9 cellular contexts compared by ENCODE assay signal in genomic region chr18:74457043-74457742, GRCh38. TPM values are rescaled to one million over a fixed set of nuclear protein-coding genes. Genes with fewer than 3 reads are reported as not detected.
DNase-seq lines count a peak whose midpoint lies in the region; ATAC-seq and TF ChIP-seq lines count a peak whose summit lies in the region.
"Had no signal": no experiment of that assay in that cellular context is flagged by ENCODE, and none has a peak within 500 bp of the region (broad histone marks: within the 10 kb centered on the region; RNA-seq: fewer than 3 reads in every experiment).

Gene DIPK1C, minus strand, starts transcription at chr18:74457308. Its CDS starts 49 bp downstream, at chr18:74457259.

- no peak for TF ChIP-seq CTCF in LNCaP clone FGC (IDR thresholded peaks at IDR 0.05; ENCODE audit: control insufficient read depth, extremely low read depth, insufficient read depth)
- no peak for TF ChIP-seq CTCF in ascending aorta (IDR thresholded peaks at IDR 0.05)

- intact Hi-C loops in ascending aorta (cut with DNase I), result loop anchor here (5.0 kb wide), 1 partner anchor 55 kb away; no protein-coding TSS in a partner anchor

- no peaks in the 10 kb centered on the region for H3K9me3 Mint-ChIP-seq in immature natural killer cell
- H3K9me3 Mint-ChIP-seq in stimulated activated memory B cell treated with anti-CD40 and anti-IgM and Interleukin-4, amounts not matched to agents 10 μg/mL and 1 μg/mL and 100 μg/mL, for 72 hours, result no peaks in the 10 kb centered on the region

- H3K9me3 ChIP-seq in ascending aorta, result no peaks in the 10 kb centered on the region

- peak within 1 kb of the TSS in 3 of 5 donors; percentile 42 to 70 (median 51) for H3K4me3 Mint-ChIP-seq in immature natural killer cell
- peak within 1 kb of the TSS; percentile 64 for H3K4me3 Mint-ChIP-seq in stimulated activated memory B cell treated with anti-CD40 and anti-IgM and Interleukin-4, amounts not matched to agents 10 μg/mL and 1 μg/mL and 100 μg/mL, for 72 hours

- DNase-seq in LNCaP clone FGC (ENCODE audit: low read depth), result no peak
- DNase-seq in ascending aorta (ENCODE audit: low spot score in 2 of 2), result peak in 1 of 2 donors; percentile 31
- no peak for DNase-seq in immature natural killer cell
- no peak for DNase-seq in NCI-H2196 (lab: John Stamatoyannopoulos, UW; ENCODE audit: unreplicated experiment)
- no peak for DNase-seq in activated CD8-positive, alpha-beta memory T cell treated with anti-CD3 and anti-CD28 coated beads, Interleukin-2, amount 50 U/mL, for 4 hours
- DNase-seq: NCI-H1694 treated with DMSO at 0.1 percent for 48 hours had no signal

- H3K36me3 ChIP-seq in ascending aorta, result no peaks in the 10 kb centered on the region

- H3K36me3 Mint-ChIP-seq in immature natural killer cell, result no peaks in the 10 kb centered on the region
- H3K36me3 Mint-ChIP-seq in stimulated activated memory B cell treated with anti-CD40 and anti-IgM and Interleukin-4, amounts not matched to agents 10 μg/mL and 1 μg/mL and 100 μg/mL, for 72 hours, result no peaks in the 10 kb centered on the region

- no peak within 1 kb of the TSS for H3K27ac ChIP-seq in ascending aorta

- H3K27me3 Mint-ChIP-seq in immature natural killer cell (ENCODE audit: low read depth in 3 of 3), result peaks cover 5 to 24% (median 5%) of the 10 kb centered on the region in 3 donors
- peaks cover 54% of the 10 kb centered on the region for H3K27me3 Mint-ChIP-seq in stimulated activated memory B cell treated with anti-CD40 and anti-IgM and Interleukin-4, amounts not matched to agents 10 μg/mL and 1 μg/mL and 100 μg/mL, for 72 hours

- peak within 1 kb of the TSS; percentile 44 for H3K4me3 ChIP-seq in LNCaP clone FGC (ENCODE audit: low read depth, low read length)
- peak within 1 kb of the TSS; percentile 39 to 50 for H3K4me3 ChIP-seq in ascending aorta

- H3K4me1 Mint-ChIP-seq in immature natural killer cell, result peaks cover 0 to 2% of the 10 kb centered on the region in 2 donors
- H3K4me1 Mint-ChIP-seq in stimulated activated memory B cell treated with anti-CD40 and anti-IgM and Interleukin-4, amounts not matched to agents 10 μg/mL and 1 μg/mL and 100 μg/mL, for 72 hours, result peaks cover 12% of the 10 kb centered on the region

- H3K4me1 ChIP-seq in ascending aorta, result peaks cover 0 to 7% of the 10 kb centered on the region in 2 donors

- ATAC-seq in stimulated activated memory B cell treated with anti-CD40 and anti-IgM and Interleukin-4, amounts not matched to agents 10 μg/mL and 1 μg/mL and 100 μg/mL, for 72 hours, result peak; percentile 14
- ATAC-seq in HG02678 (IDR thresholded peaks at IDR 0.05; ENCODE audit: unreplicated experiment) (no peak), HG03045 (IDR thresholded peaks at IDR 0.05; ENCODE audit: unreplicated experiment) (no peak)

- H3K27me3 ChIP-seq in ascending aorta, result peaks cover 5% of the 10 kb centered on the region

- H3K27ac Mint-ChIP-seq in immature natural killer cell, result no peak within 1 kb of the TSS
- no peak within 1 kb of the TSS for H3K27ac Mint-ChIP-seq in stimulated activated memory B cell treated with anti-CD40 and anti-IgM and Interleukin-4, amounts not matched to agents 10 μg/mL and 1 μg/mL and 100 μg/mL, for 72 hours

RNA-seq across cellular contexts. Expression of gene DIPK1C, which starts in this region (rescaled TPM):
- not detected for total RNA-seq in ascending aorta
- not detected for polyA plus RNA-seq in immature natural killer cell
